18 cellular contexts compared by ENCODE assay signal in genomic region chr19:27740396-27740795, GRCh38.
A peak's percentile ranks its signal among the peaks of the same experiment; 100 is the strongest.
DNase-seq lines count a peak whose midpoint lies in the region; TF ChIP-seq lines count a peak whose summit lies in the region.
"Had no signal": no experiment of that assay in that cellular context is flagged by ENCODE, and none has a peak within 500 bp of the region (broad histone marks: within the 10 kb centered on the region; RNA-seq: fewer than 3 reads in every experiment).

No MANE protein-coding gene starts in this region.

- H3K27me3 ChIP-seq in left ventricle myocardium inferior (ENCODE audit: low read depth): no peaks in the 10 kb centered on the region
- H3K27me3 ChIP-seq: Peyer's patch had no signal

- no peaks in the 10 kb centered on the region for H3K4me1 Mint-ChIP-seq in osteocyte (ENCODE audit: unreplicated experiment)
- H3K4me1 Mint-ChIP-seq: IgD-negative memory B cell had no signal

- TF ChIP-seq CTCF in left ventricle myocardium inferior (IDR thresholded peaks at IDR 0.05; ENCODE audit: borderline replicate concordance) (no peak), osteocyte (IDR thresholded peaks at IDR 0.05) (no peak), GM13976 (IDR thresholded peaks at IDR 0.05; ENCODE audit: borderline replicate concordance, control extremely low read depth, extremely low read depth, insufficient read depth, missing control alignments) (no peak)

- intact Hi-C loops in cardiac septum (cut with DNase I) (loop anchor here (5.0 kb wide), 2 partner anchors 52 to 63 kb away; no protein-coding TSS in a partner anchor), left ventricle myocardium inferior (cut with micrococcal nuclease) (no loop called here)

- no peaks in the 10 kb centered on the region for H3K9me3 ChIP-seq in left ventricle myocardium inferior (replicated peaks)
- H3K9me3 ChIP-seq: Peyer's patch had no signal

- no peak overlapping the region for H3K4me3 Mint-ChIP-seq in osteocyte (ENCODE audit: unreplicated experiment)
- H3K4me3 Mint-ChIP-seq: IgD-negative memory B cell had no signal

- no peak overlapping the region for H3K27ac ChIP-seq in left ventricle myocardium inferior (replicated peaks)
- H3K27ac ChIP-seq: A549, C4-2B, Peyer's patch had no signal

- H3K4me1 ChIP-seq in left ventricle myocardium inferior: peaks cover 8% of the 10 kb centered on the region
- H3K4me1 ChIP-seq: A549, Peyer's patch had no signal

- H3K4me3 ChIP-seq in left ventricle myocardium inferior: no peak overlapping the region
- H3K4me3 ChIP-seq: A549, Peyer's patch had no signal

- H3K27me3 Mint-ChIP-seq in osteocyte (ENCODE audit: unreplicated experiment): no peaks in the 10 kb centered on the region
- H3K27me3 Mint-ChIP-seq: IgD-negative memory B cell had no signal

- peaks cover 80% of the 10 kb centered on the region for H3K36me3 Mint-ChIP-seq in osteocyte (ENCODE audit: unreplicated experiment)

- peaks cover 35% of the 10 kb centered on the region for H3K36me3 ChIP-seq in left ventricle myocardium inferior
- H3K36me3 ChIP-seq: Peyer's patch had no signal

- DNase-seq in cardiac septum (ENCODE audit: low spot score) (peak; percentile 64), left ventricle myocardium inferior (no peak), cerebellar cortex (ENCODE audit: low spot score) (peak; percentile 79), osteocyte (ENCODE audit: extremely low spot score, unreplicated experiment) (peak; percentile 40), middle frontal gyrus (ENCODE audit: extremely low spot score, low spot score) (no peak), GM13976 (ENCODE audit: low spot score) (no peak), NCI-H446 (lab: John Stamatoyannopoulos, UW) (no peak), NCI-H526 treated with DMSO at 0.1 percent for 48 hours (lab: John Stamatoyannopoulos, UW) (no peak)
- DNase-seq: H7, MV-4-11, NCI-H1417 treated with DMSO at 0.1 percent for 48 hours, NCI-H2029, NCI-H2171 treated with DMSO at 0.1 percent for 48 hours, NCI-H510A had no signal

- peaks cover 28% of the 10 kb centered on the region for H3K9me3 Mint-ChIP-seq in osteocyte (ENCODE audit: unreplicated experiment)

- in situ Hi-C loops in GM13976 (cut with MboI; ENCODE audit: low sequenced_read_pairs, unreplicated experiment): no loop called here

- no peak overlapping the region for H3K27ac Mint-ChIP-seq in osteocyte (ENCODE audit: unreplicated experiment)
- H3K27ac Mint-ChIP-seq: IgD-negative memory B cell had no signal

Comparison
In these comparisons a context has a peak if more than half of its experiments do, and no peak if none do; other contexts are left out.
1. DNase-seq: peak in cardiac septum (single experiment), cerebellar cortex (single experiment) and osteocyte (single experiment); none in left ventricle myocardium inferior (single experiment), middle frontal gyrus (single experiment), GM13976 (single experiment), NCI-H446 (0 of 2) and NCI-H526 treated with DMSO at 0.1 percent for 48 hours (single experiment).